ENCODE assay signal across 14 cellular contexts in genomic region chr16:89423709-89424260, GRCh38.
DNase-seq lines count a peak whose midpoint lies in the region; ATAC-seq and TF ChIP-seq lines count a peak whose summit lies in the region.
"Had no signal": no experiment of that assay in that cellular context is flagged by ENCODE, and none has a peak within 500 bp of the region (broad histone marks: within the 10 kb centered on the region; RNA-seq: fewer than 3 reads in every experiment).

No MANE protein-coding gene starts in this region.

- intact Hi-C loops in activated naive CD4-positive, alpha-beta T cell treated with anti-CD3 and anti-CD28 coated beads for 36 hours (cut with micrococcal nuclease) = no loop called here

- CTCF ChIA-PET in activated naive CD4-positive, alpha-beta T cell treated with anti-CD3 and anti-CD28 coated beads for 36 hours (lab: Charles Lee) = no interaction called here
- CTCF ChIA-PET in RWPE1 (lab: Yijun Ruan, JAX) = no interaction called here

- WGBS in hepatocyte (ENCODE audit: low lambda C conversion rate, missing lambda C conversion rate) = 87% methylated on average over 21 of the region's 21 CpGs

- no peaks in the 10 kb centered on the region for H3K9me2 ChIP-seq in hepatocyte (replicated peaks; ENCODE audit: insufficient read depth)

- no peak for DNase-seq in activated naive CD4-positive, alpha-beta T cell treated with anti-CD3 and anti-CD28 coated beads for 36 hours
- no peak for DNase-seq in activated naive CD4-positive, alpha-beta T cell (lab: John Stamatoyannopoulos, UW)
- DNase-seq in RWPE1 (ENCODE audit: low spot score) (no peak), hepatocyte (ENCODE audit: low spot score) (no peak), SW480 (ENCODE audit: low spot score) (no peak), NCI-H2196 treated with DMSO at 0.1 percent for 48 hours (lab: John Stamatoyannopoulos, UW; ENCODE audit: unreplicated experiment) (no peak), kidney glomerular epithelial cell (lab: John Stamatoyannopoulos, UW) (no peak)
- no peak for DNase-seq in stimulated activated naive CD8-positive, alpha-beta T cell treated with anti-CD3 and anti-CD28 coated beads, Interleukin-15, amount 100 ng/mL, for 72 hours
- DNase-seq: activated gamma-delta T cell treated with Interleukin-2 at 50 U/mL for 16 hours, AML-193, dermis blood vessel endothelial cell, NCI-H2029, WERI-Rb-1 had no signal

- peaks cover 17% of the 10 kb centered on the region for H3K36me3 Mint-ChIP-seq in activated naive CD4-positive, alpha-beta T cell treated with anti-CD3 and anti-CD28 coated beads for 36 hours (ENCODE audit: low read depth)

- no peaks in the 10 kb centered on the region for H3K9me3 ChIP-seq in hepatocyte (ENCODE audit: low read depth)
- H3K9me3 ChIP-seq: thoracic aorta had no signal

- H3K4me1 ChIP-seq in hepatocyte (ENCODE audit: insufficient read depth) = peaks cover 11% of the 10 kb centered on the region

- POLR2A ChIA-PET in RWPE1 (lab: Yijun Ruan, JAX; ENCODE audit: low non-redundant PET) = no interaction called here

- no peaks in the 10 kb centered on the region for H3K27me3 ChIP-seq in hepatocyte

- no peaks in the 10 kb centered on the region for H3K27me3 Mint-ChIP-seq in activated naive CD4-positive, alpha-beta T cell treated with anti-CD3 and anti-CD28 coated beads for 36 hours (ENCODE audit: low read depth)
- no peaks in the 10 kb centered on the region for H3K27me3 Mint-ChIP-seq in stimulated activated naive CD8-positive, alpha-beta T cell treated with anti-CD3 and anti-CD28 coated beads, Interleukin-15, amount 100 ng/mL, for 72 hours

- peaks cover 95% of the 10 kb centered on the region for H3K79me2 ChIP-seq in hepatocyte

- no peaks in the 10 kb centered on the region for H3K9me3 Mint-ChIP-seq in activated naive CD4-positive, alpha-beta T cell treated with anti-CD3 and anti-CD28 coated beads for 36 hours
- H3K9me3 Mint-ChIP-seq in stimulated activated naive CD8-positive, alpha-beta T cell treated with anti-CD3 and anti-CD28 coated beads, Interleukin-15, amount 100 ng/mL, for 72 hours = no peaks in the 10 kb centered on the region

- H3K4me2 ChIP-seq in hepatocyte = peak overlapping the region; percentile 20

- no peak overlapping the region for H3K4me3 ChIP-seq in hepatocyte

- H3K36me3 ChIP-seq in hepatocyte (replicated peaks; ENCODE audit: insufficient read depth, low read depth) = no peaks in the 10 kb centered on the region
- H3K36me3 ChIP-seq: thoracic aorta, WERI-Rb-1 had no signal

- peak overlapping the region; percentile 84 for H3K27ac Mint-ChIP-seq in activated naive CD4-positive, alpha-beta T cell treated with anti-CD3 and anti-CD28 coated beads for 36 hours
- H3K27ac Mint-ChIP-seq in stimulated activated naive CD8-positive, alpha-beta T cell treated with anti-CD3 and anti-CD28 coated beads, Interleukin-15, amount 100 ng/mL, for 72 hours = peak overlapping the region in 1 of 2 donors; percentile 45

- peak overlapping the region; percentile 23; the same call in 1 of the 2 replicates for H3K27ac ChIP-seq in RWPE1
- H3K27ac ChIP-seq in hepatocyte = no peak overlapping the region
- H3K27ac ChIP-seq: WERI-Rb-1 had no signal

- H2AFZ ChIP-seq in hepatocyte = no peak overlapping the region

- TF ChIP-seq CTCF in RWPE1 (conservative IDR thresholded peaks at IDR 0.05; ENCODE audit: low read depth) (no peak), hepatocyte (IDR thresholded peaks at IDR 0.05; ENCODE audit: poor library complexity) (no peak)

- ATAC-seq in stimulated activated naive CD8-positive, alpha-beta T cell treated with anti-CD3 and anti-CD28 coated beads, Interleukin-15, amount 100 ng/mL, for 72 hours = no peak

- H3K4me1 Mint-ChIP-seq in activated naive CD4-positive, alpha-beta T cell treated with anti-CD3 and anti-CD28 coated beads for 36 hours (ENCODE audit: low read depth) = peaks cover 80% of the 10 kb centered on the region
- H3K4me1 Mint-ChIP-seq in stimulated activated naive CD8-positive, alpha-beta T cell treated with anti-CD3 and anti-CD28 coated beads, Interleukin-15, amount 100 ng/mL, for 72 hours = peaks cover 85% of the 10 kb centered on the region

- H3K4me3 Mint-ChIP-seq in activated naive CD4-positive, alpha-beta T cell treated with anti-CD3 and anti-CD28 coated beads for 36 hours = no peak overlapping the region
- H3K4me3 Mint-ChIP-seq in stimulated activated naive CD8-positive, alpha-beta T cell treated with anti-CD3 and anti-CD28 coated beads, Interleukin-15, amount 100 ng/mL, for 72 hours = peak overlapping the region; percentile 50 to 76

- peaks cover 94% of the 10 kb centered on the region for H4K20me1 ChIP-seq in hepatocyte (ENCODE audit: insufficient read depth, poor library complexity, severe bottlenecking)
